In the genomic region with DNA sequence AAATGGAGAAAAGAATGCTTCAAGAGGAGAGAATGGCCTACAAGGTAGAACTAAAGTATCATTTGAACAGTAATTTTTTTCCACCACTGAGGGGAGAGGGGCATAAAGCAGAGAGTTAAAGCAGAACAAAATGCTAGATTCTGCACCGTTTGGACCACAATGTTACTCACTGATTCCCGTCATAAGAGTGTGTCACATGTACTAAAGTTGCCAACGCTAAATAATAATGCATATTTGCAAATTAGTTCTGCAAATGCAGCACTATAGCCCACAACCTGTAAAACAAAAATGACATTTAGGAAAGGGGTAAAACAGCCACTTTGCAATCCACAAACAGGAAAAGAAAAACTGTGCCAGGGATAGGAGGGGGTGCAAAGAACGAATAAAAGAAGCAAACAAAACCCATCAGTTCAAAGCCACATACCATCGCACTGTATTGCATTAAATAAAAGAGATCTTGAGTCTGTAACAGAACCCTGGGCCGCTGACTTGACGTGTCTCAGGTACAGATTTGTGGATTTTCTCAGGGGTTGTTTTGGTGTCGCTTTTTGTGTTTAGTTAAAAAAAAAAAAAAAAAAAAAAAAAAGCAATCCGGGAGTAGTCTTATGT, we compare ENCODE assay signal across 8 cellular contexts. TPM values are rescaled to one million over a fixed set of nuclear protein-coding genes. Genes with fewer than 3 reads are reported as not detected.
A peak's percentile ranks its signal among the peaks of the same experiment; 100 is the strongest.
DNase-seq lines count a peak whose midpoint lies in the region; FAIRE-seq lines count a peak whose summit lies in the region.

No MANE protein-coding gene starts in this region.

- H3K9me3 ChIP-seq in iPS-18a (ENCODE audit: control insufficient read depth, low read depth, low read length), result no peaks in the 10 kb centered on the region

- no peak for DNase-seq in activated CD4-positive, alpha-beta T cell treated with anti-CD3 and anti-CD28 coated beads, Interleukin-2, amount 10 ng/mL, durations not matched to agents 7 days and 5 days
- DNase-seq in activated CD4-positive, alpha-beta T cell treated with anti-CD3 and anti-CD28 coated beads for 4 hours, result no peak
- DNase-seq in activated CD4-positive, alpha-beta memory T cell treated with anti-CD3 and anti-CD28 coated beads for 36 hours, result no peak
- DNase-seq in superior temporal gyrus (ENCODE audit: extremely low spot score) (peak; percentile 78), cortex of kidney (lab: John Stamatoyannopoulos, UW) (no peak), ureter (ENCODE audit: low spot score) (no peak), HTR-8/SVneo (ENCODE audit: insufficient read length, low spot score) (no peak)

- no peaks in the 10 kb centered on the region for H3K9me3 Mint-ChIP-seq in activated CD4-positive, alpha-beta T cell treated with anti-CD3 and anti-CD28 coated beads, Interleukin-2, amount 10 ng/mL, durations not matched to agents 7 days and 5 days
- no peaks in the 10 kb centered on the region for H3K9me3 Mint-ChIP-seq in activated CD4-positive, alpha-beta memory T cell treated with anti-CD3 and anti-CD28 coated beads for 36 hours

- H3K4me3 ChIP-seq in iPS-18a (ENCODE audit: low read length), result peak overlapping the region; percentile 88

- H3K36me3 Mint-ChIP-seq in activated CD4-positive, alpha-beta T cell treated with anti-CD3 and anti-CD28 coated beads, Interleukin-2, amount 10 ng/mL, durations not matched to agents 7 days and 5 days (ENCODE audit: low read depth), result peaks cover 3% of the 10 kb centered on the region
- no peaks in the 10 kb centered on the region for H3K36me3 Mint-ChIP-seq in activated CD4-positive, alpha-beta memory T cell treated with anti-CD3 and anti-CD28 coated beads for 36 hours

- no peak for FAIRE-seq in HTR-8/SVneo (lab: Jason Lieb, UNC)

- no peaks in the 10 kb centered on the region for H3K36me3 ChIP-seq in iPS-18a (ENCODE audit: control insufficient read depth, low read depth, low read length)

- peaks cover 67% of the 10 kb centered on the region for H3K27me3 Mint-ChIP-seq in activated CD4-positive, alpha-beta T cell treated with anti-CD3 and anti-CD28 coated beads, Interleukin-2, amount 10 ng/mL, durations not matched to agents 7 days and 5 days
- H3K27me3 Mint-ChIP-seq in activated CD4-positive, alpha-beta memory T cell treated with anti-CD3 and anti-CD28 coated beads for 36 hours, result peaks cover 43% of the 10 kb centered on the region

- H3K27me3 ChIP-seq in iPS-18a (ENCODE audit: control insufficient read depth, insufficient read depth, low read length), result peaks cover 56% of the 10 kb centered on the region

- peak overlapping the region; percentile 74 for H3K9ac ChIP-seq in iPS-18a (ENCODE audit: low read length)

- H3K4me3 Mint-ChIP-seq in activated CD4-positive, alpha-beta T cell treated with anti-CD3 and anti-CD28 coated beads, Interleukin-2, amount 10 ng/mL, durations not matched to agents 7 days and 5 days, result peak overlapping the region; percentile 75
- peak overlapping the region; percentile 75 for H3K4me3 Mint-ChIP-seq in activated CD4-positive, alpha-beta memory T cell treated with anti-CD3 and anti-CD28 coated beads for 36 hours

- POLR2A ChIA-PET in activated CD4-positive, alpha-beta T cell treated with anti-CD3 and anti-CD28 coated beads, Interleukin-2, amount 10 ng/mL, durations not matched to agents 7 days and 5 days (lab: Charles Lee), result no interaction called here
- POLR2A ChIA-PET in activated CD4-positive, alpha-beta memory T cell treated with anti-CD3 and anti-CD28 coated beads for 36 hours (lab: Charles Lee), result no interaction called here

- peaks cover 58% of the 10 kb centered on the region for H3K4me1 ChIP-seq in iPS-18a (ENCODE audit: control insufficient read depth, low read depth, low read length)

- peak overlapping the region; percentile 75 for H3K27ac Mint-ChIP-seq in activated CD4-positive, alpha-beta T cell treated with anti-CD3 and anti-CD28 coated beads, Interleukin-2, amount 10 ng/mL, durations not matched to agents 7 days and 5 days
- no peak overlapping the region for H3K27ac Mint-ChIP-seq in activated CD4-positive, alpha-beta memory T cell treated with anti-CD3 and anti-CD28 coated beads for 36 hours

- CTCF ChIA-PET in activated CD4-positive, alpha-beta T cell treated with anti-CD3 and anti-CD28 coated beads, Interleukin-2, amount 10 ng/mL, durations not matched to agents 7 days and 5 days (lab: Charles Lee), result no interaction called here
- CTCF ChIA-PET in activated CD4-positive, alpha-beta memory T cell treated with anti-CD3 and anti-CD28 coated beads for 36 hours (lab: Charles Lee), result no interaction called here

- H3K27ac ChIP-seq in iPS-18a (ENCODE audit: low read length), result no peak overlapping the region

- intact Hi-C loops in activated CD4-positive, alpha-beta memory T cell treated with anti-CD3 and anti-CD28 coated beads for 36 hours (cut with micrococcal nuclease), result loop anchor here (1.0 to 10.0 kb wide), 4 partner anchors 7 to 1193 kb away; partner anchors contain the start of genes NFIB, PSIP1, TTC39B and ZDHHC21

- peaks cover 19% of the 10 kb centered on the region for H3K4me1 Mint-ChIP-seq in activated CD4-positive, alpha-beta T cell treated with anti-CD3 and anti-CD28 coated beads, Interleukin-2, amount 10 ng/mL, durations not matched to agents 7 days and 5 days
- H3K4me1 Mint-ChIP-seq in activated CD4-positive, alpha-beta memory T cell treated with anti-CD3 and anti-CD28 coated beads for 36 hours (ENCODE audit: low read depth), result peaks cover 23% of the 10 kb centered on the region

RNA-seq across cellular contexts. Expression of gene NFIB, which starts 7.7 kb away (rescaled TPM):
- not detected for total RNA-seq in activated CD4-positive, alpha-beta T cell treated with anti-CD3 and anti-CD28 coated beads, Interleukin-2, amount 10 ng/mL, durations not matched to agents 7 days and 5 days
- not detected for total RNA-seq in activated CD4-positive, alpha-beta memory T cell treated with anti-CD3 and anti-CD28 coated beads for 36 hours
- total RNA-seq in ureter, result 99.1 TPM

Comparison
In these comparisons a context has a peak if more than half of its experiments do, and no peak if none do; other contexts are left out.
1. RNA of gene NFIB, which starts 7.7 kb away (total RNA-seq): 99.1 TPM in ureter (single experiment); not detected in activated CD4-positive, alpha-beta memory T cell treated with anti-CD3 and anti-CD28 coated beads for 36 hours and not detected in activated CD4-positive, alpha-beta T cell treated with anti-CD3 and anti-CD28 coated beads, Interleukin-2, amount 10 ng/mL, durations not matched to agents 7 days and 5 days; every median in the first group is over 10 times any median in the second.